In the genomic region with DNA sequence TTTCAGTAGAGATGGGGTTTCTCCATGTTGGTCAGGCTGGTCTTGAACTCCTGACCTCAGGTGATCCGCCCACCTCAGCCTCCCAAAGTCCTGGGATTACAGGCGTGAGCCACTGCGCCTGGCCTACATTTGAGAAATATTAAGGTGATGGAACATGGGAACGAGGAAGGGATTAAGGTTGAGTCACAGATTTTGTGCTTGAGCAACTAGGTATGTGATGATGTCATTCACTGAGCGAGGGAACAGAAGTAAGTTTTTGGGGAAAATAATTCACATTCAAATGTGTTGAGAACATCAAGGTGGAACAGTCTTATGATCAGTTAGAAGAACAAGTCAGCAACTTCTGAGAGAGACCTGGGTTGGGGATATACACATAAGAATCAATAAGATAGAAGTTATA, we compare ENCODE assay signal across 11 cellular contexts. TPM values are rescaled to one million over a fixed set of nuclear protein-coding genes. Genes with fewer than 3 reads are reported as not detected.
DNase-seq lines count a peak whose midpoint lies in the region; ATAC-seq and TF ChIP-seq lines count a peak whose summit lies in the region.
"Not testable (repeated sequence)": the region's sequence is repeated elsewhere in the genome, so short reads cannot be mapped to it uniquely, and the experiment has no call there.
"Had no signal": no experiment of that assay in that cellular context is flagged by ENCODE, and none has a peak within 500 bp of the region (broad histone marks: within the 10 kb centered on the region; RNA-seq: fewer than 3 reads in every experiment).

No MANE protein-coding gene starts in this region.

- no CpG with 5 or more reads among the region's 5 CpGs for WGBS in trophoblast cell (ENCODE audit: extremely low coverage, insufficient coverage, insufficient read length)

- H2BK120ac ChIP-seq in trophoblast cell (ENCODE audit: insufficient read depth, low read length, poor library complexity) = not testable (repeated sequence)

- H3K79me1 ChIP-seq in trophoblast cell (ENCODE audit: low read length) = not testable (repeated sequence)

- not testable (repeated sequence) for H3K9me3 ChIP-seq in HCT116 (ENCODE audit: control insufficient read depth in 1 of 2, insufficient read depth in 1 of 2, low read depth in 1 of 2, low read length in 2 of 2); T-helper 17 cell (ENCODE audit: control insufficient read depth, low read length, poor library complexity, severe bottlenecking); trophoblast cell (ENCODE audit: insufficient read depth, low read depth, low read length)

- not testable (repeated sequence) for H3K4ac ChIP-seq in trophoblast cell (ENCODE audit: low read depth, low read length)

- not testable (repeated sequence) for H3K9me2 ChIP-seq in HCT116 (ENCODE audit: insufficient read depth)

- not testable (repeated sequence) for ATAC-seq in HCT116, T-helper 17 cell

- not testable (repeated sequence) for H3K36me3 Mint-ChIP-seq in T-helper 17 cell (ENCODE audit: low read depth)

- CTCF ChIA-PET in HCT116 (lab: Charles Lee) = interaction anchor here (0.6 to 1.0 kb wide), 2 partner anchors 385 to 451 kb away, joined by 4 read pairs; no protein-coding TSS in a partner anchor

- RAD21 ChIA-PET in HCT116 (lab: Charles Lee; ENCODE audit: low non-redundant PET in 1 of 2, low total read pairs in 2 of 2, uncharacterized antibody in 2 of 2, unreplicated experiment in 2 of 2) = not testable (repeated sequence)

- not testable (repeated sequence) for H4K8ac ChIP-seq in trophoblast cell (ENCODE audit: low read depth, low read length)

- H3K4me1 ChIP-seq in HCT116 (ENCODE audit: control insufficient read depth in 1 of 2, insufficient read depth in 2 of 2, low read length in 2 of 2) = peaks cover 5 to 13% of the 10 kb centered on the region in 2 experiments; a peak in 3 of 4 replicates
- H3K4me1 ChIP-seq in trophoblast cell (ENCODE audit: control insufficient read depth in 1 of 2, insufficient read depth in 2 of 2, low read length in 2 of 2) = not testable (repeated sequence)

- not testable (repeated sequence) for H3K79me2 ChIP-seq in HCT116 (ENCODE audit: insufficient read depth, low read length); trophoblast cell (ENCODE audit: control insufficient read depth, insufficient read depth, low read length, poor library complexity)

- not testable (repeated sequence) for H2AFZ ChIP-seq in HCT116 (ENCODE audit: low read depth, low read length, poor library complexity, severe bottlenecking); trophoblast cell (ENCODE audit: insufficient read depth, low read length, poor library complexity)

- H2BK12ac ChIP-seq in trophoblast cell (ENCODE audit: low read length) = not testable (repeated sequence)

- POLR2A ChIA-PET in HCT116 (lab: Charles Lee) = not testable (repeated sequence)

- not testable (repeated sequence) for H3K4me3 Mint-ChIP-seq in T-helper 17 cell

- H3K9ac ChIP-seq in HCT116 (ENCODE audit: low read length); trophoblast cell (ENCODE audit: low read length): not testable (repeated sequence)

- DNase-seq in AG20443 (ENCODE audit: low spot score) (peak; percentile 21), M059J (ENCODE audit: low read depth) (peak; percentile 65), amniotic epithelial cell (ENCODE audit: low read depth) (peak; percentile 68), epithelial cell of prostate (ENCODE audit: low read depth, low spot score) (peak; percentile 40), glomerular visceral epithelial cell (ENCODE audit: extremely low spot score) (peak; percentile 79), trophoblast cell (peak; percentile 25 to 71)
- not testable (repeated sequence) for DNase-seq in HCT116 (ENCODE audit: low read depth, low spot score); T-helper 17 cell

- peak overlapping the region; percentile 67 for H3K27ac Mint-ChIP-seq in T-helper 17 cell

- H3K27me3 ChIP-seq in HCT116 (ENCODE audit: insufficient read depth, low read length); trophoblast cell (ENCODE audit: insufficient read depth, low read length): not testable (repeated sequence)

- not testable (repeated sequence) for H3K36me3 ChIP-seq in HCT116 (ENCODE audit: control insufficient read depth in 1 of 2, insufficient read depth in 2 of 2, low read length in 2 of 2); trophoblast cell (ENCODE audit: control insufficient read depth in 1 of 2, insufficient read depth in 2 of 2, low read length in 2 of 2)

- H2BK5ac ChIP-seq in trophoblast cell (ENCODE audit: low read depth, low read length, poor library complexity) = not testable (repeated sequence)

- TF ChIP-seq CTCF in HCT116 (IDR thresholded peaks at IDR 0.05 in 2 of 3, conservative IDR thresholded peaks at IDR 0.05 in 1 of 3; ENCODE audit: borderline replicate concordance in 1 of 3, insufficient read depth in 1 of 3, low read depth in 2 of 3, low read length in 2 of 3) = not testable (repeated sequence)

- H3K23ac ChIP-seq in trophoblast cell (ENCODE audit: low read length) = not testable (repeated sequence)

- not testable (repeated sequence) for H3K27me3 Mint-ChIP-seq in T-helper 17 cell

- BruUV-seq in HCT116 (replicated peaks; lab: Mats Ljungman, UMichigan) = not testable (repeated sequence)

- not testable (repeated sequence) for H3K4me3 ChIP-seq in HCT116 (replicated peaks in 1 of 2; ENCODE audit: low read depth in 1 of 2, low read length in 2 of 2); trophoblast cell (ENCODE audit: low read depth, low read length)

- not testable (repeated sequence) for H3K27ac ChIP-seq in HCT116 (ENCODE audit: low read depth, low read length); trophoblast cell (ENCODE audit: low read depth, low read length)
- peak overlapping the region; percentile 72 for H3K27ac ChIP-seq in epithelial cell of prostate

- H3K14ac ChIP-seq in trophoblast cell (ENCODE audit: low read length) = not testable (repeated sequence)

- peaks cover 11% of the 10 kb centered on the region for H3K4me1 Mint-ChIP-seq in T-helper 17 cell

- not testable (repeated sequence) for H4K12ac ChIP-seq in trophoblast cell (ENCODE audit: low read depth, low read length)

- TF ChIP-seq RAD21 in HCT116 (IDR thresholded peaks at IDR 0.05; ENCODE audit: low read depth) = not testable (repeated sequence)

- H2AK5ac ChIP-seq in trophoblast cell (ENCODE audit: low read length) = not testable (repeated sequence)

- H3K18ac ChIP-seq in trophoblast cell (ENCODE audit: low read length) = not testable (repeated sequence)

- not testable (repeated sequence) for H4K20me1 ChIP-seq in HCT116 (ENCODE audit: insufficient read depth)

- H4K91ac ChIP-seq in trophoblast cell (ENCODE audit: low read depth, low read length) = not testable (repeated sequence)

- not testable (repeated sequence) for TF ChIP-seq POLR2A in HCT116 (IDR thresholded peaks at IDR 0.05; ENCODE audit: borderline replicate concordance, extremely low read depth, insufficient read depth, insufficient read length)

- H3K4me2 ChIP-seq in HCT116 (ENCODE audit: low read length); trophoblast cell (ENCODE audit: low read length): not testable (repeated sequence)

- intact Hi-C loops in HCT116 (cut with micrococcal nuclease) = not testable (repeated sequence)

TF ChIP-seq in HCT116, 20 proteins besides CTCF, POLR2A, EP300 and RAD21:
- TF ChIP-seq, protein P1, sequence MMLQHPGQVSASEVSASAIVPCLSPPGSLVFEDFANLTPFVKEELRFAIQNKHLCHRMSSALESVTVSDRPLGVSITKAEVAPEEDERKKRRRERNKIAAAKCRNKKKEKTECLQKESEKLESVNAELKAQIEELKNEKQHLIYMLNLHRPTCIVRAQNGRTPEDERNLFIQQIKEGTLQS (IDR thresholded peaks at IDR 0.05) = 0 out of 2 replicates have a peak, but pooled peaks have one; percentile 15

RNA-seq across cellular contexts. Expression of gene HORMAD2, which starts 6.8 kb away (rescaled TPM):
- total RNA-seq in HCT116 (2021; ENCODE audit: unreplicated experiment) (not detected), T-helper 17 cell (not detected)
- polyA plus RNA-seq in HCT116 (2012) = not detected in 2 replicates
- total RNA-seq in M059J (2014; rRNA removed; shearing (Covaris generic)) = 0.22 TPM in 1 of 2 replicates, not detected in the other
- polyA plus RNA-seq in trophoblast cell (2013) = 0.11 TPM in 1 of 2 replicates, not detected in the other
- total RNA-seq: CD4-positive, CD25-positive, alpha-beta regulatory T cell; Peyer's patch; SJCRH30 had no signal
- polyA plus RNA-seq: CD4-positive, CD25-positive, alpha-beta regulatory T cell had no signal
